9 cellular contexts compared by ENCODE assay signal in the genomic region with DNA sequence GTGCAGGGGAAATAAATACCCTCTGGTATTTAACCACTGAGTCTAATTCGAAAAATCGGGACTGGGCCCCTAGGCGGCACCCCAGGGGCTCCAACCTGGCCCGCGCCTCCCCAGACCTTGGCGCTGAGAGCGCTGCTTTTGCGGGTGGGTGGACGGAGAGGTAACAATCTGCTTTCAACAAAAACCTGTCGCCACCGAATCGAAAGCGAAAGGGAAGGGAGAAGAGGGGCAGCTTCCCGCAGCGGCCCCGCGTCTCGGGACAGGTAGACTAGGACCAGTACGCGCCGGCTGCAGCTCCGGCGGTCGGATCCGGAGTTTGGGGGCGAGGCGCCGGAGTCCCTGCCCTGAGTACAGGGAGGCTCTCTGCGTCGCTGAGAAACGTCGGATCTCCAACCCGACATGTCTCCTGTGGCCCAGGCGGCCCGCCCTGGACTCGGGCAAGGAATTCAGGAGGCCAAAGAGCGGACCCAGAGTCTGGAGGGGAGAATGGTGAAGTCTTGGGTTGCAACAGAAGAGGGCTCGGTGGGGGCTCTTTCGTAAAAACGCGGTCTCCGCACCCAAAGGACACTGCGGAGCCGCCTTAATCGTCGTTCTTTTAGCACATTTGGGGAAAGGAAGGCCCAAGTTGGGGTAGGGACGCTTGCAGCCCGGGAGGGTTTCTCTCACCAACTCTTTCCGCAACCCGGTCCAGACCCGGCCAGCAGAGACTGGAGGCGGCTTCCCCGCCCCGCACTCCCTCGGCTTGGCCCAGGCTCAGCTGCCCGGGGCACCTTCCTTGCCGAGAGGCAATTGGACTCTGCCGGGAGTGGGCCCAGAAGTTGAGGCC. TPM values are rescaled to one million over a fixed set of nuclear protein-coding genes. Genes with fewer than 3 reads are reported as not detected.
A peak's percentile ranks its signal among the peaks of the same experiment; 100 is the strongest.
DNase-seq lines count a peak whose midpoint lies in the region; ATAC-seq lines count a peak whose summit lies in the region.
"Had no signal": no experiment of that assay in that cellular context is flagged by ENCODE, and none has a peak within 500 bp of the region (broad histone marks: within the 10 kb centered on the region; RNA-seq: fewer than 3 reads in every experiment).

No MANE protein-coding gene starts in this region.

- H3K4me1 ChIP-seq in mesenchymal stem cell (ENCODE audit: control insufficient read depth, insufficient read depth, low read depth, low read length) (peaks cover 30% of the 10 kb centered on the region), thymus (ENCODE audit: control insufficient read depth, insufficient read depth, low read length) (peaks cover 8% of the 10 kb centered on the region)

- H3K4me1 Mint-ChIP-seq in activated CD8-positive, alpha-beta memory T cell treated with anti-CD3 and anti-CD28 coated beads, Interleukin-2, amount 10 ng/mL, durations not matched to agents 7 days and 5 days, result peaks cover 31% of the 10 kb centered on the region

- no peak overlapping the region for H3K18ac ChIP-seq in mesenchymal stem cell (ENCODE audit: low read depth in 1 of 2, low read length in 2 of 2)

- H3K4ac ChIP-seq in mesenchymal stem cell (ENCODE audit: low read depth in 1 of 2, low read length in 2 of 2), result no peak overlapping the region

- H4K91ac ChIP-seq in mesenchymal stem cell (ENCODE audit: low read length), result no peak overlapping the region

- H3K14ac ChIP-seq in mesenchymal stem cell (ENCODE audit: low read length in 2 of 2), result no peak overlapping the region

- H2AK5ac ChIP-seq in mesenchymal stem cell (ENCODE audit: low read length, severe bottlenecking), result no peak overlapping the region

- no peaks in the 10 kb centered on the region for H3K9me3 ChIP-seq in mesenchymal stem cell (ENCODE audit: control insufficient read depth, low read length)
- no peaks in the 10 kb centered on the region for H3K9me3 ChIP-seq in thymus (ENCODE audit: control insufficient read depth)

- peak; percentile 78 for DNase-seq in activated CD8-positive, alpha-beta memory T cell treated with anti-CD3 and anti-CD28 coated beads, Interleukin-2, amount 10 ng/mL, durations not matched to agents 7 days and 5 days
- DNase-seq in activated CD8-positive, alpha-beta memory T cell treated with anti-CD3 and anti-CD28 coated beads, Interleukin-2, amount 50 U/mL, for 4 hours, result no peak
- DNase-seq in astrocyte of the hippocampus (ENCODE audit: low read depth, low spot score) (peak; percentile 52), mesenchymal stem cell (peak; percentile 52), NCI-H446 (lab: John Stamatoyannopoulos, UW) (no peak)
- DNase-seq: DND-41 had no signal

- H3K9ac ChIP-seq in mesenchymal stem cell (ENCODE audit: low read length), result no peak overlapping the region

- H3K36me3 Mint-ChIP-seq in activated CD8-positive, alpha-beta memory T cell treated with anti-CD3 and anti-CD28 coated beads, Interleukin-2, amount 10 ng/mL, durations not matched to agents 7 days and 5 days, result no peaks in the 10 kb centered on the region

- peak overlapping the region; percentile 82 for H3K4me3 Mint-ChIP-seq in activated CD8-positive, alpha-beta memory T cell treated with anti-CD3 and anti-CD28 coated beads, Interleukin-2, amount 10 ng/mL, durations not matched to agents 7 days and 5 days

- H3K79me1 ChIP-seq in mesenchymal stem cell (replicated peaks; ENCODE audit: low read length, poor library complexity, severe bottlenecking), result no peaks in the 10 kb centered on the region

- no peak overlapping the region for H4K8ac ChIP-seq in mesenchymal stem cell (ENCODE audit: low read length)

- H3K27me3 ChIP-seq in mesenchymal stem cell (ENCODE audit: control insufficient read depth in 1 of 2, insufficient read depth in 1 of 2, low read length in 2 of 2) (peaks cover 92 to 98% of the 10 kb centered on the region in 2 experiments), thymus (ENCODE audit: control insufficient read depth, insufficient read depth) (peaks cover 78% of the 10 kb centered on the region)

- peak; percentile 71 for ATAC-seq in activated CD8-positive, alpha-beta memory T cell treated with anti-CD3 and anti-CD28 coated beads, Interleukin-2, amount 10 ng/mL, durations not matched to agents 7 days and 5 days
- no peak for ATAC-seq in HG02870 (IDR thresholded peaks at IDR 0.05; ENCODE audit: unreplicated experiment)
- ATAC-seq in HG03378 (IDR thresholded peaks at IDR 0.05; ENCODE audit: unreplicated experiment), result no peak

- H3K27me3 Mint-ChIP-seq in activated CD8-positive, alpha-beta memory T cell treated with anti-CD3 and anti-CD28 coated beads, Interleukin-2, amount 10 ng/mL, durations not matched to agents 7 days and 5 days, result peaks cover 96% of the 10 kb centered on the region

- H2BK15ac ChIP-seq in mesenchymal stem cell (ENCODE audit: low read depth, poor library complexity, severe bottlenecking), result no peak overlapping the region

- no peak overlapping the region for H2AFZ ChIP-seq in mesenchymal stem cell (ENCODE audit: low read depth, low read length)

- H3K27ac Mint-ChIP-seq in activated CD8-positive, alpha-beta memory T cell treated with anti-CD3 and anti-CD28 coated beads, Interleukin-2, amount 10 ng/mL, durations not matched to agents 7 days and 5 days, result peak overlapping the region; percentile 45

- H2BK12ac ChIP-seq in mesenchymal stem cell (ENCODE audit: low read length in 2 of 2), result no peak overlapping the region

- no peak overlapping the region for H2BK120ac ChIP-seq in mesenchymal stem cell (ENCODE audit: low read depth, low read length)

- H3K27ac ChIP-seq in mesenchymal stem cell (ENCODE audit: low read length, poor library complexity, severe bottlenecking) (no peak overlapping the region), thymus (ENCODE audit: low read depth) (no peak overlapping the region)

- 2% methylated on average over 58 of the region's 58 CpGs for WGBS in mesenchymal stem cell
- 4% methylated on average over 58 of the region's 58 CpGs for WGBS in thymus

- peak overlapping the region; percentile 67 for H3K4me2 ChIP-seq in mesenchymal stem cell (ENCODE audit: low read length, poor library complexity, severe bottlenecking)

- no peak overlapping the region for H2BK5ac ChIP-seq in mesenchymal stem cell (ENCODE audit: low read depth, low read length, poor library complexity, severe bottlenecking)

- peak overlapping the region; percentile 51 to 76 for H3K4me3 ChIP-seq in mesenchymal stem cell (ENCODE audit: insufficient read depth in 1 of 2, low read depth in 1 of 2, low read length in 2 of 2)
- peak overlapping the region; percentile 35 for H3K4me3 ChIP-seq in thymus (ENCODE audit: low read length)

- H3K9me3 Mint-ChIP-seq in activated CD8-positive, alpha-beta memory T cell treated with anti-CD3 and anti-CD28 coated beads, Interleukin-2, amount 10 ng/mL, durations not matched to agents 7 days and 5 days (ENCODE audit: low read depth), result no peaks in the 10 kb centered on the region

- CTCF ChIA-PET in activated CD8-positive, alpha-beta memory T cell treated with anti-CD3 and anti-CD28 coated beads, Interleukin-2, amount 10 ng/mL, durations not matched to agents 7 days and 5 days (lab: Charles Lee), result interaction anchor here (1.2 to 1.6 kb wide), 3 partner anchors 20 to 218 kb away, joined by 3 to 4 read pairs (median 3); no protein-coding TSS in a partner anchor

- H3K36me3 ChIP-seq in mesenchymal stem cell (ENCODE audit: control insufficient read depth in 1 of 2, insufficient read depth in 2 of 2, low read depth in 1 of 2, low read length in 2 of 2) (no peaks in the 10 kb centered on the region), thymus (ENCODE audit: control insufficient read depth, insufficient read depth) (no peaks in the 10 kb centered on the region)

- peak overlapping the region in 1 of 2 experiments; percentile 61 for H3K23ac ChIP-seq in mesenchymal stem cell (ENCODE audit: low read length in 2 of 2)

RNA-seq across cellular contexts. Expression of gene ALX4, which starts 4.1 kb away (rescaled TPM):
- total RNA-seq in activated CD8-positive, alpha-beta memory T cell treated with anti-CD3 and anti-CD28 coated beads, Interleukin-2, amount 10 ng/mL, durations not matched to agents 7 days and 5 days, result not detected
- polyA plus RNA-seq in mesenchymal stem cell (2013, experiment 1 of 2), result not detected
- polyA plus RNA-seq in mesenchymal stem cell (2013, experiment 2 of 2), result not detected
- polyA plus RNA-seq in thymus, result 0.14 TPM

Comparison
In these comparisons a context has a peak if more than half of its experiments do, and no peak if none do; other contexts are left out.
1. DNase-seq: peak in activated CD8-positive, alpha-beta memory T cell treated with anti-CD3 and anti-CD28 coated beads, Interleukin-2, amount 10 ng/mL, durations not matched to agents 7 days and 5 days (single experiment), astrocyte of the hippocampus (single experiment) and mesenchymal stem cell (single experiment); none in activated CD8-positive, alpha-beta memory T cell treated with anti-CD3 and anti-CD28 coated beads, Interleukin-2, amount 50 U/mL, for 4 hours (single experiment) and NCI-H446 (0 of 2).